Comparison of ENCODE assay signal across 24 cellular contexts in the genomic region with DNA sequence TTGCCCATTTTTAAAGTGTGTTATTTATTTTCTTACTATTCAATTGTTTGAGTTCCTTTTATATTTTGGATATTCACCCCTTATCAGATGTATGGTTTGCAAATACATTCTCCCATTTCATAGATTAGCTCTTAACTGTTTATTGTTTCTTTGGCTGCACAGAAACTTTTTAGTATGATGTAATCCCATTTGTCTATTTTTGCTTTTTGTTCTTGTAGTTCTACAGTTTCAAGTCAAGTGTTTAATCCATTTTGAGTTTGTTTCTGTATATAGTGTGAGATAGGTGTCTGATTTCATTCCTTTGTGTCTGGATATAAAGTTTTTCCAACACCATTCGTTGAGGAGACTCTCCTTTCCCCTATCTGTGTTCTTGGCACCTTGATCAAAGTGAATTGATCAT.
"Had no signal": no experiment of that assay in that cellular context is flagged by ENCODE, and none has a peak within 500 bp of the region (broad histone marks: within the 10 kb centered on the region; RNA-seq: fewer than 3 reads in every experiment).

No MANE protein-coding gene starts in this region.

- H3K36me3 Mint-ChIP-seq: T-cell had no signal

- H3K4me3 ChIP-seq: MG63, SJSA1, SK-N-MC had no signal

- H3K36me3 ChIP-seq: MG63, SJSA1 had no signal

- H3K27me3 ChIP-seq: MG63, SJSA1 had no signal

- H3K4me1 ChIP-seq: SJSA1 had no signal

- H3K4me3 Mint-ChIP-seq: T-cell; T-helper 1 cell treated with Interleukin-12 subunit alpha and Interleukin-12 subunit beta and Interleukin-4 antibody, amounts not matched to agents 30 μg/mL and 1 μg/mL, for 36 hours had no signal

- H3K27me3 Mint-ChIP-seq: T-cell had no signal

- DNase-seq: Karpas-422, KG1, MG63, NCI-H1092, NCI-H1105 treated with DMSO at 0.1 percent for 48 hours, NCI-H1417 treated with DMSO at 0.1 percent for 48 hours, NCI-H146, NCI-H1694 treated with DMSO at 0.1 percent for 48 hours, NCI-H1930, NCI-H2081 treated with DMSO at 0.1 percent for 48 hours, NCI-H2171, NCI-H345, NCI-H446 treated with DMSO at 0.1 percent for 48 hours, NCI-H510A treated with DMSO at 0.1 percent for 48 hours, NCI-H526, NCI-H82, Right ventricle myocardium superior, RPMI8226, SIG-M5, T-cell had no signal

- H3K9me3 ChIP-seq: MG63, SJSA1 had no signal

- ATAC-seq: T-cell had no signal

- H3K4me1 Mint-ChIP-seq: T-cell had no signal

- H3K27ac Mint-ChIP-seq: T-cell; T-helper 1 cell treated with Interleukin-12 subunit alpha and Interleukin-12 subunit beta and Interleukin-4 antibody, amounts not matched to agents 30 μg/mL and 1 μg/mL, for 36 hours had no signal

- H3K9me3 Mint-ChIP-seq: T-cell; T-helper 1 cell treated with Interleukin-12 subunit alpha and Interleukin-12 subunit beta and Interleukin-4 antibody, amounts not matched to agents 30 μg/mL and 1 μg/mL, for 36 hours had no signal

- H3K27ac ChIP-seq: HL-60, SJSA1, SK-N-MC had no signal
